37 cellular contexts compared by ENCODE assay signal in genomic region chrX:56974408-56974807, GRCh38.
"Had no signal": no experiment of that assay in that cellular context is flagged by ENCODE, and none has a peak within 500 bp of the region (broad histone marks: within the 10 kb centered on the region; RNA-seq: fewer than 3 reads in every experiment).

No MANE protein-coding gene starts in this region.

- ATAC-seq: activated naive CD4-positive, alpha-beta T cell treated with anti-CD3 and anti-CD28 coated beads, Interleukin-2, amount 50 U/mL, for 72 hours; activated T-cell treated with anti-CD3 and anti-CD28 coated beads, Interleukin-2, amount 50 U/mL, for 4 hours; Right ventricle myocardium inferior had no signal

- H3K4me1 ChIP-seq: adrenal gland, Peyer's patch had no signal

- H3K9me3 Mint-ChIP-seq: activated B cell treated with CpG ODN at 0.5 μM for 24 hours; activated CD4-positive, alpha-beta memory T cell treated with anti-CD3 and anti-CD28 coated beads for 36 hours; activated naive CD4-positive, alpha-beta T cell treated with anti-CD3 and anti-CD28 coated beads for 36 hours; activated naive CD4-positive, alpha-beta T cell treated with anti-CD3 and anti-CD28 coated beads, Interleukin-2, amount 50 U/mL, for 72 hours; activated T-cell treated with anti-CD3 and anti-CD28 coated beads, Interleukin-2, amount 50 U/mL, for 4 hours; activated T-helper 1 cell treated with anti-CD3 and anti-CD28 coated beads, Interleukin-12 subunit alpha, Interleukin-12 subunit beta, Interleukin-2, Interleukin-4 antibody, amounts not matched to agents 30 ng/mL and 10 ng/mL and 1 ng/mL, durations not matched to agents 14 hours and 24 hours and 36 hours; central memory CD8-positive, alpha-beta T cell had no signal

- H3K4me3 ChIP-seq: adrenal gland, cardiac muscle cell, Peyer's patch had no signal

- H3K27me3 ChIP-seq: adrenal gland, brain microvascular endothelial cell, cardiac muscle cell, Peyer's patch had no signal

- H3K4me3 Mint-ChIP-seq: activated B cell treated with CpG ODN at 0.5 μM for 24 hours; activated CD4-positive, alpha-beta memory T cell treated with anti-CD3 and anti-CD28 coated beads for 36 hours; activated naive CD4-positive, alpha-beta T cell treated with anti-CD3 and anti-CD28 coated beads for 36 hours; activated T-cell treated with anti-CD3 and anti-CD28 coated beads, Interleukin-2, amount 50 U/mL, for 4 hours; activated T-helper 1 cell treated with anti-CD3 and anti-CD28 coated beads, Interleukin-12 subunit alpha, Interleukin-12 subunit beta, Interleukin-2, Interleukin-4 antibody, amounts not matched to agents 30 ng/mL and 10 ng/mL and 1 ng/mL, durations not matched to agents 14 hours and 24 hours and 36 hours; central memory CD8-positive, alpha-beta T cell had no signal

- H3K9me3 ChIP-seq: adrenal gland, Peyer's patch had no signal

- H3K27ac ChIP-seq: adrenal gland, brain microvascular endothelial cell, cardiac muscle cell, Peyer's patch, VCaP had no signal

- H3K36me3 Mint-ChIP-seq: activated naive CD4-positive, alpha-beta T cell treated with anti-CD3 and anti-CD28 coated beads, Interleukin-2, amount 50 U/mL, for 72 hours had no signal

- DNase-seq: activated B cell treated with CpG ODN at 0.5 μM for 24 hours; activated CD4-positive, alpha-beta memory T cell treated with anti-CD3 and anti-CD28 coated beads for 36 hours; activated CD4-positive, alpha-beta T cell treated with anti-CD3 and anti-CD28 coated beads for 4 hours; activated CD4-positive, alpha-beta T cell treated with anti-CD3 and anti-CD28 coated beads, Interleukin-2, amount 50 U/mL, for 1 hour; activated CD4-positive, CD25-positive, alpha-beta regulatory T cell treated with anti-CD3 and anti-CD28 coated beads, Interleukin-2, amount 50 U/mL, for 72 hours; activated CD8-positive, alpha-beta memory T cell treated with anti-CD3 and anti-CD28 coated beads, Interleukin-2, amount 50 U/mL, for 4 hours; activated gamma-delta T cell treated with Interleukin-2 at 50 U/mL for 16 hours; activated naive CD4-positive, alpha-beta T cell treated with anti-CD3 and anti-CD28 coated beads for 36 hours; activated T-cell treated with anti-CD3 and anti-CD28 coated beads for 4 hours; activated T-cell treated with anti-CD3 and anti-CD28 coated beads, Interleukin-2, amount 50 U/mL, for 4 hours; brain microvascular endothelial cell; Karpas-422; KBM-7; NCI-H1048; NCI-H1105 treated with DMSO at 0.1 percent for 48 hours; NCI-H1436; NCI-H1694; NCI-H1930; NCI-H2081 treated with DMSO at 0.1 percent for 48 hours; NCI-H345; NCI-H526; NCI-H748 treated with DMSO at 0.1 percent for 48 hours; OCI-M1; Peyer's patch; RPMI8226; SIG-M5; SW 1271; T-helper 1 cell; T-helper 2 cell; T-helper 9 cell had no signal

- H3K27ac Mint-ChIP-seq: activated B cell treated with CpG ODN at 0.5 μM for 24 hours; activated CD4-positive, alpha-beta memory T cell treated with anti-CD3 and anti-CD28 coated beads for 36 hours; activated naive CD4-positive, alpha-beta T cell treated with anti-CD3 and anti-CD28 coated beads for 36 hours; activated naive CD4-positive, alpha-beta T cell treated with anti-CD3 and anti-CD28 coated beads, Interleukin-2, amount 50 U/mL, for 72 hours; activated T-helper 1 cell treated with anti-CD3 and anti-CD28 coated beads, Interleukin-12 subunit alpha, Interleukin-12 subunit beta, Interleukin-2, Interleukin-4 antibody, amounts not matched to agents 30 ng/mL and 10 ng/mL and 1 ng/mL, durations not matched to agents 14 hours and 24 hours and 36 hours had no signal

- H3K4me1 Mint-ChIP-seq: activated B cell treated with CpG ODN at 0.5 μM for 24 hours; central memory CD8-positive, alpha-beta T cell had no signal

- H3K27me3 Mint-ChIP-seq: activated B cell treated with CpG ODN at 0.5 μM for 24 hours; activated CD4-positive, alpha-beta memory T cell treated with anti-CD3 and anti-CD28 coated beads for 36 hours; central memory CD8-positive, alpha-beta T cell had no signal

- H3K36me3 ChIP-seq: Peyer's patch had no signal
